ENCODE assay signal across 8 cellular contexts in genomic region chr2:54471221-54471711, GRCh38. TPM values are rescaled to one million over a fixed set of nuclear protein-coding genes. Genes with fewer than 3 reads are reported as not detected.
A peak's percentile ranks its signal among the peaks of the same experiment; 100 is the strongest.
DNase-seq lines count a peak whose midpoint lies in the region; ATAC-seq and TF ChIP-seq lines count a peak whose summit lies in the region.

No MANE protein-coding gene starts in this region.

- peaks cover 7% of the 10 kb centered on the region for H3K4me1 Mint-ChIP-seq in MCF 10A (ENCODE audit: insufficient read depth, unreplicated experiment)
- H3K4me1 Mint-ChIP-seq in osteocyte (ENCODE audit: unreplicated experiment) = peaks cover 79% of the 10 kb centered on the region
- peaks cover 5% of the 10 kb centered on the region for H3K4me1 Mint-ChIP-seq in stimulated activated naive CD8-positive, alpha-beta T cell treated with anti-CD3 and anti-CD28 coated beads, Interleukin-15, amount 100 ng/mL, for 72 hours

- BruUV-seq in MCF 10A (replicated peaks; lab: Mats Ljungman, UMichigan) = no TSS peak

- peak; percentile 54 for DNase-seq in Ammon's horn (ENCODE audit: low spot score)
- DNase-seq in HT1080 (ENCODE audit: low read depth) = peak; percentile 51
- peak; percentile 63 for DNase-seq in MCF 10A (ENCODE audit: unreplicated experiment)
- DNase-seq in osteocyte (ENCODE audit: extremely low spot score, unreplicated experiment) = no peak
- no peak for DNase-seq in stimulated activated naive CD8-positive, alpha-beta T cell treated with anti-CD3 and anti-CD28 coated beads, Interleukin-15, Interleukin-2, amounts not matched to agents 100 U/mL and 50 U/mL, for 24 hours
- DNase-seq in stimulated activated naive CD8-positive, alpha-beta T cell treated with anti-CD3 and anti-CD28 coated beads, Interleukin-15, amount 100 ng/mL, for 72 hours = no peak

- intact Hi-C loops in MCF 10A (cut with micrococcal nuclease) = no loop called here

- H3K27ac Mint-ChIP-seq in MCF 10A (ENCODE audit: low read depth, unreplicated experiment) (no peak overlapping the region), osteocyte (ENCODE audit: unreplicated experiment) (peak overlapping the region; percentile 89)
- H3K27ac Mint-ChIP-seq in stimulated activated naive CD8-positive, alpha-beta T cell treated with anti-CD3 and anti-CD28 coated beads, Interleukin-15, amount 100 ng/mL, for 72 hours = no peak overlapping the region

- H3K36me3 Mint-ChIP-seq in MCF 10A (ENCODE audit: insufficient read depth, unreplicated experiment) (no peaks in the 10 kb centered on the region), osteocyte (ENCODE audit: unreplicated experiment) (peaks cover 7% of the 10 kb centered on the region)

- H3K9me3 Mint-ChIP-seq in MCF 10A (ENCODE audit: unreplicated experiment) = no peaks in the 10 kb centered on the region
- H3K9me3 Mint-ChIP-seq in osteocyte (ENCODE audit: unreplicated experiment) = no peaks in the 10 kb centered on the region
- H3K9me3 Mint-ChIP-seq in stimulated activated naive CD8-positive, alpha-beta T cell treated with anti-CD3 and anti-CD28 coated beads, Interleukin-15, amount 100 ng/mL, for 72 hours = no peaks in the 10 kb centered on the region

- no peaks in the 10 kb centered on the region for H3K27me3 Mint-ChIP-seq in MCF 10A (ENCODE audit: insufficient read depth, unreplicated experiment)
- H3K27me3 Mint-ChIP-seq in osteocyte (ENCODE audit: unreplicated experiment) = no peaks in the 10 kb centered on the region
- H3K27me3 Mint-ChIP-seq in stimulated activated naive CD8-positive, alpha-beta T cell treated with anti-CD3 and anti-CD28 coated beads, Interleukin-15, amount 100 ng/mL, for 72 hours = peaks cover 7% of the 10 kb centered on the region

- TF ChIP-seq CTCF in MCF 10A (IDR thresholded peaks at IDR 0.05; ENCODE audit: unreplicated experiment) = no peak
- TF ChIP-seq CTCF in osteocyte (IDR thresholded peaks at IDR 0.05) = no peak

- peak; percentile 73 for ATAC-seq in GM21390 (IDR thresholded peaks at IDR 0.05; ENCODE audit: unreplicated experiment)
- ATAC-seq in HG02571 (IDR thresholded peaks at IDR 0.05; ENCODE audit: unreplicated experiment) = no peak
- no peak for ATAC-seq in stimulated activated naive CD8-positive, alpha-beta T cell treated with anti-CD3 and anti-CD28 coated beads, Interleukin-15, Interleukin-2, amounts not matched to agents 100 U/mL and 50 U/mL, for 24 hours
- ATAC-seq in stimulated activated naive CD8-positive, alpha-beta T cell treated with anti-CD3 and anti-CD28 coated beads, Interleukin-15, amount 100 ng/mL, for 72 hours = no peak

- no peak overlapping the region for H3K4me3 Mint-ChIP-seq in MCF 10A (ENCODE audit: unreplicated experiment)
- peak overlapping the region; percentile 36 for H3K4me3 Mint-ChIP-seq in osteocyte (ENCODE audit: unreplicated experiment)
- H3K4me3 Mint-ChIP-seq in stimulated activated naive CD8-positive, alpha-beta T cell treated with anti-CD3 and anti-CD28 coated beads, Interleukin-15, amount 100 ng/mL, for 72 hours = no peak overlapping the region

- CTCF ChIA-PET in MCF 10A (lab: Yijun Ruan, JAX) = interaction anchor here (1.0 to 1.1 kb wide), 2 partner anchors 10 to 364 kb away, joined by 4 to 5 read pairs; no protein-coding TSS in a partner anchor

- POLR2A ChIA-PET in MCF 10A (lab: Yijun Ruan, JAX) = interaction anchor here (0.6 to 1.7 kb wide), 3 partner anchors 10 to 144 kb away, joined by 3 to 6 read pairs (median 5); no protein-coding TSS in a partner anchor

RNA-seq across cellular contexts. Expression of gene SPTBN1, which starts 15.1 kb away (rescaled TPM):
- 79.9 and 89.9 TPM in 2 replicates for total RNA-seq in HT1080 (2014; rRNA removed; shearing (Covaris generic))
- 11.9 and 14.6 TPM in 2 replicates for polyA plus RNA-seq in HT1080 (2015; cell fraction: cytosol; rRNA removed)
- polyA plus RNA-seq in HT1080 (2015; cell fraction: nucleus; rRNA removed) = 300 and 308 TPM in 2 replicates
- total RNA-seq in MCF 10A (2022) (148 and 171 TPM in 2 replicates), osteocyte (248 and 251 TPM in 2 replicates)

Comparison
In these comparisons a context has a peak if more than half of its experiments do, and no peak if none do; other contexts are left out.
1. DNase-seq: peak in Ammon's horn (single experiment), HT1080 (single experiment) and MCF 10A (single experiment); none in osteocyte (single experiment), stimulated activated naive CD8-positive, alpha-beta T cell treated with anti-CD3 and anti-CD28 coated beads, Interleukin-15, Interleukin-2, amounts not matched to agents 100 U/mL and 50 U/mL, for 24 hours (single experiment) and stimulated activated naive CD8-positive, alpha-beta T cell treated with anti-CD3 and anti-CD28 coated beads, Interleukin-15, amount 100 ng/mL, for 72 hours (0 of 2).